29 cellular contexts compared by ENCODE assay signal in the genomic region with DNA sequence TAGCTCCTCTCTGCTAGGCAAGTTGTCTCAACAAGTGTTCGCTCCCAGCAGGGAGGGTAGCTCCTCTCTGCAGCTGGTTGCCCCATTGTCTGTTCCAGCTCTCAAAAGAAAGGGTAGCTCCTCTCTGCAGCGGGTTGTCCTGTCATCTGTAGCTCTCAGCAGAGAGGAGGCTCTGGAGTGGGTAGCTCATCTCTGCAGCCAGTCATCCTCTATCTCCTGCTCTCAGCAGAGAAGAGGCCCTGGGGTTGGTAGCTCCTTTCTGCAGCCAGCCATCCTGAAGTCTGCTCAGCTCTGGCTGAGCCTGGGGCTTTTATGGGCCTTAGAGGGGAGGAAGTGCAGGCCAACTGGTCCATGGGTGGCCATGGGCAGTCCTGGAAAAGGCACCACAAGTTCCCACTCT.
"Had no signal": no experiment of that assay in that cellular context is flagged by ENCODE, and none has a peak within 500 bp of the region (broad histone marks: within the 10 kb centered on the region; RNA-seq: fewer than 3 reads in every experiment).

No MANE protein-coding gene starts in this region.

- H3K36me3 ChIP-seq: left ventricle myocardium inferior, pancreas, prostate gland, stomach, thyroid gland, transverse colon, upper lobe of left lung, vagina had no signal

- H3K4me3 ChIP-seq: left ventricle myocardium inferior, lung, neural progenitor cell, pancreas, prostate gland, skin epidermis, stomach, testis, thyroid gland, transverse colon, upper lobe of left lung, vagina had no signal

- H3K27me3 ChIP-seq: neural progenitor cell, pancreas, stomach, testis, thyroid gland, transverse colon, upper lobe of left lung, vagina had no signal

- H3K4me1 ChIP-seq: left ventricle myocardium inferior, neural progenitor cell, pancreas, prostate gland, stomach, testis, thyroid gland, transverse colon, upper lobe of left lung, vagina had no signal

- H3K4me3 Mint-ChIP-seq: immature natural killer cell; mesothelial cell of epicardium; naive B cell; natural killer cell; nephron progenitor cell; neural progenitor cell; stimulated activated naive B cell treated with anti-CD40 and anti-IgM and Interleukin-4, amounts not matched to agents 10 μg/mL and 1 μg/mL and 100 μg/mL, for 72 hours had no signal

- H3K27ac Mint-ChIP-seq: immature natural killer cell; mesothelial cell of epicardium; naive B cell; natural killer cell; nephron progenitor cell; neural progenitor cell; stimulated activated naive B cell treated with anti-CD40 and anti-IgM and Interleukin-4, amounts not matched to agents 10 μg/mL and 1 μg/mL and 100 μg/mL, for 72 hours had no signal

- DNase-seq: hypothalamus; immature natural killer cell; islet precursor cell; left ventricle myocardium inferior; mesendoderm; naive B cell; natural killer cell; nephron progenitor cell; pancreas; posterior cingulate gyrus; retina; right cardiac atrium; stimulated activated CD4-positive, alpha-beta T cell treated with anti-CD3 and anti-CD28 coated beads, Interleukin-12 subunit alpha, Interleukin-12 subunit beta, amount 100 ng/mL, for 4 hours; stimulated activated CD4-positive, alpha-beta T cell treated with anti-CD3 and anti-CD28 coated beads, Interleukin-15, amount 100 ng/mL, for 24 hours; stimulated activated CD4-positive, alpha-beta T cell treated with anti-CD3 and anti-CD28 coated beads, Interleukin-2, amount 100 ng/mL, for 24 hours; stimulated activated CD4-positive, alpha-beta T cell treated with anti-CD3 and anti-CD28 coated beads, Interleukin-4, amount 100 ng/mL, for 1 hour; stimulated activated naive B cell treated with anti-CD40 and anti-IgM and Interleukin-4, amounts not matched to agents 10 μg/mL and 1 μg/mL and 100 μg/mL, for 72 hours; stimulated activated naive CD8-positive, alpha-beta T cell treated with anti-CD3 and anti-CD28 coated beads, Interleukin-15, Interleukin-2, amounts not matched to agents 100 U/mL and 50 U/mL, for 24 hours; stomach; testis; thyroid gland; transverse colon had no signal

- H3K27ac ChIP-seq: left ventricle myocardium inferior, neural progenitor cell, pancreas, prostate gland, skin epidermis, stomach, testis, thyroid gland, transverse colon, upper lobe of left lung, vagina had no signal

- H3K27me3 Mint-ChIP-seq: naive B cell; stimulated activated naive B cell treated with anti-CD40 and anti-IgM and Interleukin-4, amounts not matched to agents 10 μg/mL and 1 μg/mL and 100 μg/mL, for 72 hours had no signal

- H3K9me3 ChIP-seq: prostate gland, testis, thyroid gland had no signal

- H3K4me1 Mint-ChIP-seq: mesothelial cell of epicardium, nephron progenitor cell, neural progenitor cell had no signal
